ENCODE assay signal across 8 cellular contexts in the genomic region with DNA sequence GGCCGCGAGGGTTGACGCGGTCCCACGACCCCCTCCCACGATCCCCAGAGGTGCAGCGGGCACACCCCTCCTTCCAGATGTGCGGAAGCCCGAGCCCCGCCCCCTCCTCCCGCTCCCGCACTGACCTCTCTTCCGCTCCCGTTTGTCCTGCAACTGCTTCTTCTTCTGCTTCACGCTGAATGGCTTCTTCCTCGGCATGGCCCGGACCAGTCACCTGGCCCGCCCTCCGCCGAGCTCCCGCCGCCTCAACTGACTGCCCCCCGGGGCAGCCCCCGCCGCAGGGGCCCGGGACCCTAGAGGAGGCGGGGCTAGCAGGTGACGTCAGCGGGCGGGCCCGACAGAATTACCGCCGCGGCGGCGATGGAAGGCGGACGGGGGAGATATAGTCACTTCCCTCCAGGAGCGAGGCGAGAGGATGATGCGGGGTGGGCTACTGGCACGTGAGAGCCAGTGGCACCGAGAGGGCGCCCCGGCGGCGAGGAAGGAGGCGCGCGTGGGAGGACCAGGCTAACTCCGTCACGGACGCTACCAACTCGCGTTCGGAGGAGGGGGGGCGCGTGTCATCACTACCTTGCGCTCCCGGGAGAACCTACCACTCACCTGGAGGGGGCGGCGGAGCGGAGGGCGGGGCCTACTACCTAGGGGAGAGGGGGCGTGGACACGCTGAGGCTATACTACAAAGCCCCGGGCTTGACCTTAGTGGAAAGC. TPM values are rescaled to one million over a fixed set of nuclear protein-coding genes. Genes with fewer than 3 reads are reported as not detected.
DNase-seq lines count a peak whose midpoint lies in the region; ATAC-seq and TF ChIP-seq lines count a peak whose summit lies in the region.

A gene with protein sequence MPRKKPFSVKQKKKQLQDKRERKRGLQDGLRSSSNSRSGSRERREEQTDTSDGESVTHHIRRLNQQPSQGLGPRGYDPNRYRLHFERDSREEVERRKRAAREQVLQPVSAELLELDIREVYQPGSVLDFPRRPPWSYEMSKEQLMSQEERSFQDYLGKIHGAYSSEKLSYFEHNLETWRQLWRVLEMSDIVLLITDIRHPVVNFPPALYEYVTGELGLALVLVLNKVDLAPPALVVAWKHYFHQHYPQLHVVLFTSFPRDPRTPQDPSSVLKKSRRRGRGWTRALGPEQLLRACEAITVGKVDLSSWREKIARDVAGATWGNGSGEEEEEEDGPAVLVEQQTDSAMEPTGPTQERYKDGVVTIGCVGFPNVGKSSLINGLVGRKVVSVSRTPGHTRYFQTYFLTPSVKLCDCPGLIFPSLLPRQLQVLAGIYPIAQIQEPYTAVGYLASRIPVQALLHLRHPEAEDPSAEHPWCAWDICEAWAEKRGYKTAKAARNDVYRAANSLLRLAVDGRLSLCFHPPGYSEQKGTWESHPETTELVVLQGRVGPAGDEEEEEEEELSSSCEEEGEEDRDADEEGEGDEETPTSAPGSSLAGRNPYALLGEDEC (minus strand): TSS at position 484 of the 708 bp plus-strand sequence. CDS start 286 bp downstream, at position 198.

- no peaks in the 10 kb centered on the region for H3F3A ChIP-seq in PC-3 (ENCODE audit: low read length, unreplicated experiment)

- H3K9me3 ChIP-seq in PC-3 (ENCODE audit: low read length) = no peaks in the 10 kb centered on the region
- no peaks in the 10 kb centered on the region for H3K9me3 ChIP-seq in mucosa of rectum (ENCODE audit: control insufficient read depth in 2 of 2, low read length in 2 of 2)

- intact Hi-C loops in PC-3 (cut with micrococcal nuclease) = no loop called here

- peak; percentile 75 for ATAC-seq in GM21528 (IDR thresholded peaks at IDR 0.05; ENCODE audit: low FRiP score, unreplicated experiment)
- peak; percentile 89 for ATAC-seq in PC-3

- H3K36me3 Mint-ChIP-seq in IgD-negative memory B cell = peaks cover 2% of the 10 kb centered on the region

- H3K4me2 ChIP-seq in PC-3 (ENCODE audit: low read length) = peak within 1 kb of the TSS; percentile 90

- H3K9me3 Mint-ChIP-seq in IgD-negative memory B cell = no peaks in the 10 kb centered on the region

- H3K4me1 Mint-ChIP-seq in IgD-negative memory B cell = peaks cover 19 to 28% (median 27%) of the 10 kb centered on the region in 3 donors

- peak; percentile 92 for DNase-seq in DMS 273 (lab: John Stamatoyannopoulos, UW; ENCODE audit: unreplicated experiment)
- DNase-seq in PC-3 = peak; percentile 93
- DNase-seq in activated T-cell treated with anti-CD3 and anti-CD28 coated beads for 48 hours (ENCODE audit: low read depth) = peak; percentile 98
- DNase-seq in epithelial cell of prostate (ENCODE audit: low read depth, low spot score) = peak; percentile 84
- DNase-seq in stimulated activated CD8-positive, alpha-beta memory T cell treated with anti-CD3 and anti-CD28 coated beads, Interleukin-7, amount 100 ng/mL, for 1 hour (ENCODE audit: low read depth in 2 of 2) = peak; percentile 93 to 99

- no peaks in the 10 kb centered on the region for H3K9me2 ChIP-seq in PC-3 (replicated peaks; ENCODE audit: low read length)

- CTCF ChIA-PET in PC-3 (lab: Charles Lee) = no interaction called here

- POLR2A ChIA-PET in PC-3 (lab: Charles Lee; ENCODE audit: unreplicated experiment) = interaction anchor here (0.6 to 1.6 kb wide), 2 partner anchors 44 to 59 kb away, joined by 4 to 6 read pairs; no protein-coding TSS in a partner anchor

- peak within 1 kb of the TSS; percentile 93 to 100 (median 98) for H3K4me3 Mint-ChIP-seq in IgD-negative memory B cell

- H3K79me2 ChIP-seq in PC-3 (ENCODE audit: low read length) = peaks cover 41% of the 10 kb centered on the region

- H3K9ac ChIP-seq in PC-3 (ENCODE audit: low read length) (peak within 1 kb of the TSS; percentile 86), mucosa of rectum (ENCODE audit: low read depth in 1 of 2, low read length in 2 of 2) (peak within 1 kb of the TSS; percentile 92 to 97)

- H3K27ac ChIP-seq in PC-3 (ENCODE audit: low read length) (peak within 1 kb of the TSS; percentile 77), epithelial cell of prostate (peak within 1 kb of the TSS; percentile 90), mucosa of rectum (ENCODE audit: low read depth in 2 of 2, low read length in 2 of 2) (peak within 1 kb of the TSS; percentile 97 to 98)

- no peak for TF ChIP-seq CTCF in PC-3 (conservative IDR thresholded peaks at IDR 0.05; ENCODE audit: low read depth, low read length)

- no TSS peak for BruUV-seq in PC-3 (replicated peaks; lab: Mats Ljungman, UMichigan)

- H3K27ac Mint-ChIP-seq in IgD-negative memory B cell = peak within 1 kb of the TSS; percentile 95 to 99 (median 97)

- peak within 1 kb of the TSS; percentile 99 for H2AFZ ChIP-seq in PC-3 (ENCODE audit: low read length)

- H3K4me3 ChIP-seq in PC-3 (ENCODE audit: low read length) = peak within 1 kb of the TSS; percentile 77
- peak within 1 kb of the TSS; percentile 98 for H3K4me3 ChIP-seq in mucosa of rectum (ENCODE audit: low read length in 2 of 2)

- no peaks in the 10 kb centered on the region for H4K20me1 ChIP-seq in PC-3 (ENCODE audit: low read length)

- H3K36me3 ChIP-seq in PC-3 (ENCODE audit: low read depth, low read length) (peaks cover 6% of the 10 kb centered on the region; the same call in 1 of the 2 replicates), mucosa of rectum (ENCODE audit: control insufficient read depth in 2 of 2, insufficient read depth in 2 of 2, low read length in 2 of 2) (peaks cover 20 to 30% of the 10 kb centered on the region in 2 donors)

- no peaks in the 10 kb centered on the region for H3K27me3 ChIP-seq in PC-3 (ENCODE audit: low read length)
- no peaks in the 10 kb centered on the region for H3K27me3 ChIP-seq in mucosa of rectum (ENCODE audit: control insufficient read depth in 2 of 2, insufficient read depth in 2 of 2, low read length in 2 of 2)

- peaks cover 2% of the 10 kb centered on the region for H3K27me3 Mint-ChIP-seq in IgD-negative memory B cell

- H3K4me1 ChIP-seq in PC-3 (ENCODE audit: insufficient read depth, low read length) = peaks cover 20% of the 10 kb centered on the region
- peaks cover 12 to 22% of the 10 kb centered on the region in 2 donors for H3K4me1 ChIP-seq in mucosa of rectum (ENCODE audit: control insufficient read depth in 2 of 2, insufficient read depth in 2 of 2, low read length in 2 of 2)

RNA-seq across cellular contexts. Expression of the gene that starts here (rescaled TPM):
- 46.1 TPM for polyA plus RNA-seq in IgD-negative memory B cell
- 34.7 and 46.7 TPM in 2 replicates for total RNA-seq in PC-3 (2014; rRNA removed)

Comparison
In these comparisons a context has a peak if more than half of its experiments do, and no peak if none do; other contexts are left out.
1. Peak in every context shown above with its lines: DNase-seq, ATAC-seq, H3K4me3 ChIP-seq and H3K27ac ChIP-seq.